In genomic region chr20:13744403-13744802, GRCh38 we compare ENCODE assay signal across 27 cellular contexts. TPM values are rescaled to one million over a fixed set of nuclear protein-coding genes. Genes with fewer than 3 reads are reported as not detected.
A peak's percentile ranks its signal among the peaks of the same experiment; 100 is the strongest.
DNase-seq lines count a peak whose midpoint lies in the region; ATAC-seq and TF ChIP-seq lines count a peak whose summit lies in the region.
"Had no signal": no experiment of that assay in that cellular context is flagged by ENCODE, and none has a peak within 500 bp of the region (broad histone marks: within the 10 kb centered on the region; RNA-seq: fewer than 3 reads in every experiment).

No MANE protein-coding gene starts in this region.

- no peaks in the 10 kb centered on the region for H3K27me3 Mint-ChIP-seq in natural killer cell (ENCODE audit: low read depth in 2 of 2)
- H3K27me3 Mint-ChIP-seq: CD4-positive, alpha-beta memory T cell; progenitor cell of endocrine pancreas had no signal

- no peak for DNase-seq in left ventricle myocardium inferior
- no peak for DNase-seq in Right ventricle myocardium inferior (ENCODE audit: missing footprints)
- DNase-seq in adipocyte (ENCODE audit: low read depth): peak; percentile 13
- DNase-seq in iris pigment epithelial cell (ENCODE audit: low read depth): peak; percentile 6
- no peak for DNase-seq in natural killer cell
- DNase-seq in omental fat pad (ENCODE audit: low spot score): no peak
- DNase-seq in sciatic nerve (ENCODE audit: low spot score): no peak
- no peak for DNase-seq in ACHN
- DNase-seq: activated CD4-positive, alpha-beta T cell treated with anti-CD3 and anti-CD28 coated beads for 4 hours; CD4-positive, alpha-beta memory T cell; DMS 273 treated with DMSO at 0.1 percent for 48 hours; hippocampal formation; Karpas-422; left colon; mesendoderm; NCI-H1436 treated with DMSO at 0.1 percent for 48 hours; NCI-H446; NCI-H774; right lobe of liver; stimulated activated CD4-positive, alpha-beta T cell treated with anti-CD3 and anti-CD28 coated beads, Interleukin-4, amount 100 ng/mL, for 1 hour; stomach; T1000; thyroid gland had no signal

- intact Hi-C loops in left ventricle myocardium inferior (cut with micrococcal nuclease): no loop called here
- intact Hi-C loops in Right ventricle myocardium inferior (cut with DNase I): no loop called here
- intact Hi-C loops in natural killer cell (cut with micrococcal nuclease): no loop called here
- intact Hi-C loops in sciatic nerve (cut with DNase I): no loop called here

- peaks cover 10% of the 10 kb centered on the region for H3K4me1 ChIP-seq in left ventricle myocardium inferior
- H3K4me1 ChIP-seq in adipocyte (ENCODE audit: control insufficient read depth, insufficient read depth, low read length): peaks cover 4% of the 10 kb centered on the region
- H3K4me1 ChIP-seq: right lobe of liver, stomach, thyroid gland, vagina had no signal

- no peak overlapping the region for H3K27ac Mint-ChIP-seq in natural killer cell

- peaks cover 24% of the 10 kb centered on the region for H3K36me3 ChIP-seq in left ventricle myocardium inferior
- peaks cover 32% of the 10 kb centered on the region for H3K36me3 ChIP-seq in adipocyte (ENCODE audit: control insufficient read depth, insufficient read depth, low read length, severe bottlenecking)
- H3K36me3 ChIP-seq: right lobe of liver had no signal

- H3K4me1 Mint-ChIP-seq in natural killer cell: no peaks in the 10 kb centered on the region

- H3K9me3 ChIP-seq in left ventricle myocardium inferior (replicated peaks) (peaks cover 23% of the 10 kb centered on the region), adipocyte (ENCODE audit: control insufficient read depth, low read length) (peaks cover 21% of the 10 kb centered on the region)
- H3K9me3 ChIP-seq: right lobe of liver, stomach, thyroid gland, vagina had no signal

- H3K4me3 ChIP-seq in left ventricle myocardium inferior (no peak overlapping the region), adipocyte (ENCODE audit: low read length) (no peak overlapping the region)
- H3K4me3 ChIP-seq: right lobe of liver, stomach, thyroid gland, vagina had no signal

- peaks cover 0 to 6% of the 10 kb centered on the region in 2 donors for H3K9me3 Mint-ChIP-seq in natural killer cell

- peaks cover 7% of the 10 kb centered on the region for H3K36me3 Mint-ChIP-seq in natural killer cell

- ATAC-seq in Right ventricle myocardium inferior (no peak), natural killer cell (no peak), omental fat pad (ENCODE audit: low FRiP score) (no peak), sciatic nerve (no peak)
- ATAC-seq: HCT116, left colon had no signal

- in situ Hi-C loops in ACHN (cut with HindIII; ENCODE audit: low pct_ligation_motif_present, low pct_unique_long_range_greater_than_20kb, low sequenced_read_pairs): no loop called here

- no peak for TF ChIP-seq CTCF in left ventricle myocardium inferior (IDR thresholded peaks at IDR 0.05; ENCODE audit: borderline replicate concordance)
- TF ChIP-seq CTCF in natural killer cell (IDR thresholded peaks at IDR 0.05): no peak
- TF ChIP-seq CTCF in omental fat pad (IDR thresholded peaks at IDR 0.05): no peak

- peak overlapping the region; percentile 10 for H3K27ac ChIP-seq in left ventricle myocardium inferior (replicated peaks)
- H3K27ac ChIP-seq: right lobe of liver, stomach, thyroid gland, vagina, VCaP had no signal

- H3K27me3 ChIP-seq in left ventricle myocardium inferior (ENCODE audit: low read depth) (no peaks in the 10 kb centered on the region), adipocyte (replicated peaks; ENCODE audit: control insufficient read depth, insufficient read depth, low read length) (no peaks in the 10 kb centered on the region)
- H3K27me3 ChIP-seq: right lobe of liver, stomach, thyroid gland, vagina had no signal

- no peak overlapping the region for H3K9ac ChIP-seq in adipocyte (ENCODE audit: low read length)

- H3K4me3 Mint-ChIP-seq in natural killer cell: no peak overlapping the region
- H3K4me3 Mint-ChIP-seq: CD4-positive, alpha-beta memory T cell had no signal

RNA-seq across cellular contexts. Expression of gene ESF1, which starts 40.3 kb away (rescaled TPM):
- total RNA-seq in left ventricle myocardium inferior (15.5 TPM), Right ventricle myocardium inferior (12.9 TPM), natural killer cell (10 to 100 TPM in 2 of 3 donors, 1 to 10 TPM in 1; 8.4 to 11.1 (median 10.0) TPM), omental fat pad (10 to 100 TPM; 11.2 to 25.1 (median 15.2) TPM), sciatic nerve (21.5 TPM)

RNA-seq across cellular contexts. Expression of gene NDUFAF5, which starts 40.4 kb away (rescaled TPM):
- total RNA-seq in left ventricle myocardium inferior (60.2 TPM), Right ventricle myocardium inferior (71.6 TPM), natural killer cell (10 to 100 TPM; 63.4 to 75.9 (median 63.7) TPM), omental fat pad (10 to 100 TPM; 11.4 to 19.5 (median 14.7) TPM), sciatic nerve (28.2 TPM)

Comparison
In these comparisons a context has a peak if more than half of its experiments do, and no peak if none do; other contexts are left out.
1. DNase-seq: peak in adipocyte (single experiment) and iris pigment epithelial cell (single experiment); none in left ventricle myocardium inferior (single experiment), Right ventricle myocardium inferior (single experiment), natural killer cell (single experiment), omental fat pad (single experiment), sciatic nerve (single experiment) and ACHN (single experiment).